ENCODE assay signal across 11 cellular contexts in genomic region chr16:81558444-81559175, GRCh38.
DNase-seq lines count a peak whose midpoint lies in the region; ATAC-seq, FAIRE-seq and TF ChIP-seq lines count a peak whose summit lies in the region.
"Had no signal": no experiment of that assay in that cellular context is flagged by ENCODE, and none has a peak within 500 bp of the region (broad histone marks: within the 10 kb centered on the region; RNA-seq: fewer than 3 reads in every experiment).

No MANE protein-coding gene starts in this region.

- FAIRE-seq in D721Med (lab: Jason Lieb, UNC), result no peak

- H3K9ac ChIP-seq in duodenal mucosa (ENCODE audit: low read depth in 1 of 2, low read length in 2 of 2), result peak overlapping the region; percentile 20 to 64
- H3K9ac ChIP-seq: BLaER1 treated with 17β-estradiol and CSF1 and Interleukin-3, amounts not matched to agents 10 nM and 100 nM had no signal

- H3K27ac ChIP-seq in duodenal mucosa (ENCODE audit: low read depth, low read length), result peak overlapping the region; percentile 76

- H3K4me1 Mint-ChIP-seq in Calu3 (ENCODE audit: low read depth, unreplicated experiment), result peaks cover 69% of the 10 kb centered on the region

- no peak for ATAC-seq in HG03354 (IDR thresholded peaks at IDR 0.05; ENCODE audit: poor library complexity, severe bottlenecking, unreplicated experiment)

- H3K4me3 Mint-ChIP-seq in Calu3 (ENCODE audit: low read depth, unreplicated experiment), result peak overlapping the region; percentile 32
- H3K4me3 Mint-ChIP-seq: central memory CD8-positive, alpha-beta T cell had no signal

- intact Hi-C loops in Calu3 (cut with micrococcal nuclease; ENCODE audit: unreplicated experiment), result loop anchor here (5.0 kb wide), 1 partner anchor 111 kb away; no protein-coding TSS in a partner anchor

- no TSS peak for BruUV-seq in Calu3 (replicated peaks; lab: Mats Ljungman, UMichigan)

- H3K9me3 Mint-ChIP-seq in Calu3 (ENCODE audit: low read depth, unreplicated experiment), result no peaks in the 10 kb centered on the region
- H3K9me3 Mint-ChIP-seq: central memory CD8-positive, alpha-beta T cell had no signal

- H3K27me3 ChIP-seq in duodenal mucosa (ENCODE audit: control insufficient read depth in 1 of 2, insufficient read depth in 2 of 2, low read length in 2 of 2), result no peaks in the 10 kb centered on the region
- H3K27me3 ChIP-seq: BLaER1 treated with 17β-estradiol and CSF1 and Interleukin-3, amounts not matched to agents 10 nM and 100 nM had no signal

- no peaks in the 10 kb centered on the region for H3K9me3 ChIP-seq in duodenal mucosa (ENCODE audit: control insufficient read depth in 1 of 2, low read length in 2 of 2)
- H3K9me3 ChIP-seq: BLaER1 treated with 17β-estradiol and CSF1 and Interleukin-3, amounts not matched to agents 10 nM and 100 nM had no signal

- H3K4me1 ChIP-seq in duodenal mucosa (ENCODE audit: control insufficient read depth in 1 of 2, insufficient read depth in 2 of 2, low read length in 2 of 2), result peaks cover 55 to 62% of the 10 kb centered on the region in 2 donors

- no peaks in the 10 kb centered on the region for H3K36me3 ChIP-seq in duodenal mucosa (ENCODE audit: control insufficient read depth in 1 of 2, insufficient read depth in 2 of 2, low read length in 2 of 2)

- peak; percentile 92 for DNase-seq in Calu3
- DNase-seq in NCI-H2029 treated with DMSO at 0.1 percent for 48 hours (lab: John Stamatoyannopoulos, UW), result peak; percentile 56
- peak; percentile 91 for DNase-seq in mucosa of gallbladder (ENCODE audit: low spot score)
- no peak for DNase-seq in activated CD4-positive, CD25-positive, alpha-beta regulatory T cell (lab: John Stamatoyannopoulos, UW)
- DNase-seq in NCI-H1930 (lab: John Stamatoyannopoulos, UW), result no peak
- DNase-seq in D721Med (ENCODE audit: insufficient read length, low spot score), result no peak
- DNase-seq: activated T-cell treated with anti-CD3 and anti-CD28 coated beads, Interleukin-2, amount 50 U/mL, for 1 hour had no signal

- no peaks in the 10 kb centered on the region for H3K27me3 Mint-ChIP-seq in Calu3 (ENCODE audit: unreplicated experiment)
- H3K27me3 Mint-ChIP-seq: central memory CD8-positive, alpha-beta T cell had no signal

- H3K36me3 Mint-ChIP-seq in Calu3 (ENCODE audit: insufficient read depth, unreplicated experiment), result peaks cover 13% of the 10 kb centered on the region

- CTCF ChIA-PET in Calu3 (lab: Charles Lee), result interaction anchor here (1.3 to 2.2 kb wide), 3 partner anchors 10 to 64 kb away, joined by 3 to 12 read pairs (median 5); no protein-coding TSS in a partner anchor

- peak overlapping the region in 1 of 2 donors; percentile 44 for H3K4me3 ChIP-seq in duodenal mucosa (ENCODE audit: low read depth in 1 of 2, low read length in 2 of 2)
- H3K4me3 ChIP-seq: BLaER1 treated with 17β-estradiol and CSF1 and Interleukin-3, amounts not matched to agents 10 nM and 100 nM had no signal

- peak overlapping the region; percentile 71 for H3K27ac Mint-ChIP-seq in Calu3 (ENCODE audit: unreplicated experiment)

- no peak for TF ChIP-seq CTCF in Calu3 (IDR thresholded peaks at IDR 0.05; ENCODE audit: unreplicated experiment)
- TF ChIP-seq CTCF in D721Med (IDR thresholded peaks at IDR 0.05; ENCODE audit: insufficient read depth, missing control alignments), result no peak

Comparison
In these comparisons a context has a peak if more than half of its experiments do, and no peak if none do; other contexts are left out.
1. DNase-seq: peak in Calu3 (single experiment), NCI-H2029 treated with DMSO at 0.1 percent for 48 hours (single experiment) and mucosa of gallbladder (single experiment); none in activated CD4-positive, CD25-positive, alpha-beta regulatory T cell (0 of 4), NCI-H1930 (0 of 2) and D721Med (single experiment).